Comparison of ENCODE assay signal across 23 cellular contexts in genomic region chr3:99731499-99731898, GRCh38.
A peak's percentile ranks its signal among the peaks of the same experiment; 100 is the strongest.
DNase-seq lines count a peak whose midpoint lies in the region; ATAC-seq and TF ChIP-seq lines count a peak whose summit lies in the region.
"Had no signal": no experiment of that assay in that cellular context is flagged by ENCODE, and none has a peak within 500 bp of the region (broad histone marks: within the 10 kb centered on the region; RNA-seq: fewer than 3 reads in every experiment).

No MANE protein-coding gene starts in this region.

- dilution Hi-C loops in mammary epithelial cell (cut with HindIII; ENCODE audit: low sequenced_read_pairs): loop anchor here (25.0 kb wide), 1 partner anchor 94 kb away; the partner anchor contains the start of gene COL8A1

- no peak overlapping the region for H3K4me3 Mint-ChIP-seq in MCF 10A (ENCODE audit: unreplicated experiment)
- H3K4me3 Mint-ChIP-seq: CD8-positive, alpha-beta T cell had no signal

- no peaks in the 10 kb centered on the region for H3K27me3 Mint-ChIP-seq in MCF 10A (ENCODE audit: insufficient read depth, unreplicated experiment)

- H3K9ac ChIP-seq in mammary epithelial cell (ENCODE audit: insufficient read depth, low read length) (no peak overlapping the region), subcutaneous abdominal adipose tissue (ENCODE audit: low read length in 5 of 5) (no peak overlapping the region)

- H3K9me3 ChIP-seq in mammary epithelial cell (replicated peaks; ENCODE audit: insufficient read depth, low read length): no peaks in the 10 kb centered on the region
- no peaks in the 10 kb centered on the region for H3K9me3 ChIP-seq in subcutaneous abdominal adipose tissue (ENCODE audit: control insufficient read depth in 5 of 5, low read length in 5 of 5)
- H3K9me3 ChIP-seq: SJSA1 had no signal

- WGBS in mammary epithelial cell (ENCODE audit: low coverage, missing lambda C conversion rate): 100% methylated on average over 1 of the region's 1 CpG

- H3K4me1 ChIP-seq in mammary epithelial cell (ENCODE audit: insufficient read depth, low read length) (no peaks in the 10 kb centered on the region), subcutaneous abdominal adipose tissue (ENCODE audit: control insufficient read depth in 5 of 5, insufficient read depth in 5 of 5, low read length in 5 of 5) (peaks cover 0 to 16% (median 5%) of the 10 kb centered on the region in 5 donors)

- no peaks in the 10 kb centered on the region for H3K9me3 Mint-ChIP-seq in MCF 10A (ENCODE audit: unreplicated experiment)
- H3K9me3 Mint-ChIP-seq: CD8-positive, alpha-beta T cell had no signal

- H3K79me2 ChIP-seq in mammary epithelial cell (ENCODE audit: insufficient read depth, low read length): no peaks in the 10 kb centered on the region

- BruUV-seq in MCF 10A (replicated peaks; lab: Mats Ljungman, UMichigan): no TSS peak
- BruUV-seq in mammary epithelial cell (replicated peaks; lab: Mats Ljungman, UMichigan): no TSS peak

- H3K36me3 Mint-ChIP-seq in MCF 10A (ENCODE audit: insufficient read depth, unreplicated experiment): peaks cover 13% of the 10 kb centered on the region
- H3K36me3 Mint-ChIP-seq: CD8-positive, alpha-beta T cell had no signal

- no peak overlapping the region for H3K4me2 ChIP-seq in mammary epithelial cell (ENCODE audit: insufficient read depth, low read depth, low read length)

- CTCF ChIA-PET in MCF 10A (lab: Yijun Ruan, JAX) (interaction anchor here (0.6 kb wide), 2 partner anchors 184 to 351 kb away, joined by 3 to 5 read pairs; no protein-coding TSS in a partner anchor), mammary epithelial cell (lab: Charles Lee; ENCODE audit: low non-redundant PET) (no interaction called here)

- H3K4me1 Mint-ChIP-seq in MCF 10A (ENCODE audit: insufficient read depth, unreplicated experiment): peaks cover 12% of the 10 kb centered on the region

- H4K20me1 ChIP-seq in mammary epithelial cell (ENCODE audit: insufficient read depth, low read length): no peaks in the 10 kb centered on the region

- H3K4me3 ChIP-seq in mammary epithelial cell (replicated peaks in 1 of 3; ENCODE audit: insufficient read depth in 1 of 3, low read depth in 2 of 3, low read length in 3 of 3): no peak overlapping the region
- no peak overlapping the region for H3K4me3 ChIP-seq in subcutaneous abdominal adipose tissue (ENCODE audit: low read depth in 1 of 5, low read length in 5 of 5)
- H3K4me3 ChIP-seq: SJSA1 had no signal

- in situ Hi-C loops in mammary epithelial cell (cut with MboI; ENCODE audit: low sequenced_read_pairs in 2 of 2): no loop called here

- TF ChIP-seq CTCF in MCF 10A (IDR thresholded peaks at IDR 0.05; ENCODE audit: unreplicated experiment) (no peak), mammary epithelial cell (conservative IDR thresholded peaks at IDR 0.05 in 1 of 2, IDR thresholded peaks at IDR 0.05 in 1 of 2; ENCODE audit: extremely low read depth in 1 of 2, insufficient read depth in 1 of 2, low read depth in 1 of 2, low read length in 2 of 2) (no peak)

- H2AFZ ChIP-seq in mammary epithelial cell (ENCODE audit: low read depth, low read length): no peak overlapping the region

- no peak for DNase-seq in MCF 10A (ENCODE audit: unreplicated experiment)
- DNase-seq in mammary epithelial cell: no peak
- DNase-seq in DMS 273 treated with DMSO at 0.1 percent for 48 hours (lab: John Stamatoyannopoulos, UW): no peak
- no peak for DNase-seq in LoVo (ENCODE audit: low spot score)
- no peak for DNase-seq in posterior vena cava (ENCODE audit: low spot score)
- DNase-seq: ACHN; C1 segment of cervical spinal cord; Calu3; CD8-positive, alpha-beta T cell; H7; KBM-7; MV-4-11; NCI-H1105 treated with DMSO at 0.1 percent for 48 hours; NCI-H2081 treated with DMSO at 0.1 percent for 48 hours; NCI-H2171 treated with DMSO at 0.1 percent for 48 hours; NCI-H526; OCI-M1 had no signal

- POLR2A ChIA-PET in MCF 10A (lab: Yijun Ruan, JAX): no interaction called here

- H3K36me3 ChIP-seq in mammary epithelial cell (ENCODE audit: insufficient read depth, low read length): no peaks in the 10 kb centered on the region
- no peaks in the 10 kb centered on the region for H3K36me3 ChIP-seq in subcutaneous abdominal adipose tissue (ENCODE audit: control insufficient read depth in 5 of 5, insufficient read depth in 5 of 5, low read length in 5 of 5)

- H3K27me3 ChIP-seq in mammary epithelial cell (ENCODE audit: insufficient read depth, low read length): no peaks in the 10 kb centered on the region
- H3K27me3 ChIP-seq in subcutaneous abdominal adipose tissue (ENCODE audit: control insufficient read depth in 5 of 5, insufficient read depth in 4 of 5, low read length in 5 of 5): no peaks in the 10 kb centered on the region
- H3K27me3 ChIP-seq: SJSA1 had no signal

- no peak overlapping the region for H3K27ac ChIP-seq in mammary epithelial cell (ENCODE audit: insufficient read depth, low read depth, low read length)
- H3K27ac ChIP-seq in subcutaneous abdominal adipose tissue (ENCODE audit: low read depth, low read length): peak overlapping the region; percentile 31
- H3K27ac ChIP-seq: 22Rv1, HL-60, SJSA1 had no signal

- ATAC-seq in HG02870 (IDR thresholded peaks at IDR 0.05; ENCODE audit: unreplicated experiment) (peak; percentile 83), HG03565 (IDR thresholded peaks at IDR 0.05; ENCODE audit: unreplicated experiment) (peak; percentile 75)
- ATAC-seq: CD8-positive, alpha-beta T cell had no signal

- intact Hi-C loops in MCF 10A (cut with micrococcal nuclease) (no loop called here), mammary epithelial cell (cut with micrococcal nuclease) (no loop called here), posterior vena cava (cut with DNase I) (no loop called here)

- H3K27ac Mint-ChIP-seq in MCF 10A (ENCODE audit: low read depth, unreplicated experiment): peak overlapping the region; percentile 78
- H3K27ac Mint-ChIP-seq: CD8-positive, alpha-beta T cell had no signal
